ENCODE assay signal across 15 cellular contexts in genomic region chr3:5709704-5710103, GRCh38.
DNase-seq lines count a peak whose midpoint lies in the region; ATAC-seq and TF ChIP-seq lines count a peak whose summit lies in the region.
"Had no signal": no experiment of that assay in that cellular context is flagged by ENCODE, and none has a peak within 500 bp of the region (broad histone marks: within the 10 kb centered on the region; RNA-seq: fewer than 3 reads in every experiment).

No MANE protein-coding gene starts in this region.

- H3K36me3 Mint-ChIP-seq in endodermal cell (ENCODE audit: low read depth): peaks cover 6% of the 10 kb centered on the region
- H3K36me3 Mint-ChIP-seq: CD8-positive, alpha-beta memory T cell had no signal

- H3K27ac ChIP-seq in HUES6 (ENCODE audit: low read depth, low read length) (0 out of 2 replicates have a peak overlapping the region, but pooled peaks have one; percentile 63), endodermal cell (ENCODE audit: low read depth, low read length) (no peak overlapping the region), iPS-20b (ENCODE audit: low read length) (no peak overlapping the region)
- H3K27ac ChIP-seq: BLaER1, HL-60 had no signal

- no peak for TF ChIP-seq CTCF in endodermal cell (conservative IDR thresholded peaks at IDR 0.05)

- H3K27me3 ChIP-seq in HUES6 (ENCODE audit: control insufficient read depth, insufficient read depth, low read length) (no peaks in the 10 kb centered on the region), endodermal cell (ENCODE audit: control insufficient read depth, insufficient read depth, low read length, poor library complexity, severe bottlenecking) (no peaks in the 10 kb centered on the region), iPS-20b (ENCODE audit: insufficient read depth, low read length) (no peaks in the 10 kb centered on the region)
- H3K27me3 ChIP-seq: BLaER1 had no signal

- H3K4me3 ChIP-seq in HUES6 (ENCODE audit: low read depth, low read length) (no peak overlapping the region), endodermal cell (ENCODE audit: low read length) (peak overlapping the region; percentile 24), iPS-20b (ENCODE audit: low read length) (0 out of 2 replicates have a peak overlapping the region, but pooled peaks have one; percentile 23)
- H3K4me3 ChIP-seq: BLaER1 had no signal

- H3K9ac ChIP-seq in HUES6 (ENCODE audit: low read length) (no peak overlapping the region), endodermal cell (ENCODE audit: extremely low read depth, low read length, poor library complexity, severe bottlenecking) (no peak overlapping the region), iPS-20b (ENCODE audit: low read depth, low read length) (no peak overlapping the region)
- H3K9ac ChIP-seq: BLaER1 had no signal

- 74% methylated on average over 2 of the region's 2 CpGs; no CpG with 5 or more reads in 1 of the 2 experiments for WGBS in endodermal cell (ENCODE audit: insufficient coverage in 1 of 2, insufficient read length in 1 of 2), 2 experiments

- H3K4me1 ChIP-seq in HUES6 (ENCODE audit: control insufficient read depth, insufficient read depth, low read length) (peaks cover 7% of the 10 kb centered on the region; the same call in 1 of the 2 replicates), endodermal cell (ENCODE audit: control insufficient read depth, insufficient read depth, low read length) (no peaks in the 10 kb centered on the region), iPS-20b (ENCODE audit: insufficient read depth, low read length) (peaks cover 6% of the 10 kb centered on the region; the same call in 1 of the 2 replicates)
- H3K4me1 ChIP-seq: BLaER1, Caco-2 had no signal

- no peaks in the 10 kb centered on the region for H3K4me1 Mint-ChIP-seq in endodermal cell
- H3K4me1 Mint-ChIP-seq: CD8-positive, alpha-beta memory T cell had no signal

- H3K36me3 ChIP-seq in HUES6 (ENCODE audit: control insufficient read depth, insufficient read depth, low read length) (no peaks in the 10 kb centered on the region), endodermal cell (ENCODE audit: control insufficient read depth, insufficient read depth, low read length) (no peaks in the 10 kb centered on the region), iPS-20b (ENCODE audit: insufficient read depth, low read depth, low read length) (no peaks in the 10 kb centered on the region)
- H3K36me3 ChIP-seq: BLaER1 had no signal

- no peak overlapping the region for H3K27ac Mint-ChIP-seq in endodermal cell
- H3K27ac Mint-ChIP-seq: CD8-positive, alpha-beta memory T cell had no signal

- peaks cover 24% of the 10 kb centered on the region for H3K9me3 Mint-ChIP-seq in endodermal cell

- DNase-seq in ELF-1 (ENCODE audit: low read depth, low spot score): peak; percentile 58
- DNase-seq in endodermal cell: peak; percentile 62
- DNase-seq in NK-92 (lab: John Stamatoyannopoulos, UW; ENCODE audit: unreplicated experiment): no peak
- no peak for DNase-seq in activated CD8-positive, alpha-beta memory T cell treated with anti-CD3 and anti-CD28 coated beads, Interleukin-2, amount 50 U/mL, for 4 hours
- DNase-seq: 8988T; AML-193; Caco-2; CD8-positive, alpha-beta memory T cell; DND-41; GF-D8 had no signal

- no peak for ATAC-seq in activated CD4-positive, CD25-positive, alpha-beta regulatory T cell treated with anti-CD3 and anti-CD28 coated beads, Interleukin-2, amount 50 U/mL, for 24 hours

- H3K4me3 Mint-ChIP-seq in endodermal cell: no peak overlapping the region
- H3K4me3 Mint-ChIP-seq: CD8-positive, alpha-beta memory T cell had no signal

- H3K9me3 ChIP-seq in HUES6 (ENCODE audit: control insufficient read depth, insufficient read depth, low read depth, low read length) (peaks cover 26% of the 10 kb centered on the region), endodermal cell (ENCODE audit: control insufficient read depth, low read length) (peaks cover 8% of the 10 kb centered on the region), iPS-20b (ENCODE audit: insufficient read depth, low read depth, low read length) (peaks cover 13% of the 10 kb centered on the region)
- H3K9me3 ChIP-seq: BLaER1 had no signal

- H3K27me3 Mint-ChIP-seq in endodermal cell (ENCODE audit: insufficient read depth): no peaks in the 10 kb centered on the region
- H3K27me3 Mint-ChIP-seq: CD8-positive, alpha-beta memory T cell had no signal

Comparison
In these comparisons a context has a peak if more than half of its experiments do, and no peak if none do; other contexts are left out.
1. DNase-seq: peak in ELF-1 (single experiment) and endodermal cell (single experiment); none in NK-92 (single experiment) and activated CD8-positive, alpha-beta memory T cell treated with anti-CD3 and anti-CD28 coated beads, Interleukin-2, amount 50 U/mL, for 4 hours (single experiment).